27 cellular contexts compared by ENCODE assay signal in genomic region chr3:66642484-66642883, GRCh38.
"Had no signal": no experiment of that assay in that cellular context is flagged by ENCODE, and none has a peak within 500 bp of the region (broad histone marks: within the 10 kb centered on the region; RNA-seq: fewer than 3 reads in every experiment).

No MANE protein-coding gene starts in this region.

- ATAC-seq: activated naive CD8-positive, alpha-beta T cell treated with anti-CD3 and anti-CD28 coated beads, Interleukin-2, amount 50 U/mL, for 24 hours; activated T-cell treated with anti-CD3 and anti-CD28 coated beads, Interleukin-2, amount 50 U/mL, for 4 hours; left ventricle myocardium superior; right lobe of liver; stimulated activated effector memory CD8-positive, alpha-beta T cell treated with anti-CD3 and anti-CD28 coated beads, Interleukin-12 subunit alpha, Interleukin-12 subunit beta, amount 100 ng/mL, for 72 hours had no signal

- H3K27me3 Mint-ChIP-seq: activated naive CD4-positive, alpha-beta T cell treated with anti-CD3 and anti-CD28 coated beads, Interleukin-2, amount 50 U/mL, for 24 hours had no signal

- H3K27ac ChIP-seq: epithelial cell of prostate, esophagus squamous epithelium, right lobe of liver, thoracic aorta, upper lobe of left lung, vagina had no signal

- DNase-seq: activated CD4-positive, alpha-beta memory T cell treated with anti-CD3 and anti-CD28 coated beads for 36 hours; activated CD4-positive, alpha-beta T cell treated with anti-CD3 and anti-CD28 coated beads, Interleukin-2, amount 10 ng/mL, durations not matched to agents 24 days and 14 days; activated CD4-positive, CD25-positive, alpha-beta regulatory T cell treated with anti-CD3 and anti-CD28 coated beads, Interleukin-2, amount 50 U/mL, for 72 hours; activated naive CD8-positive, alpha-beta T cell treated with anti-CD3 and anti-CD28 coated beads, Interleukin-2, amount 50 U/mL, for 24 hours; activated T-cell treated with anti-CD3 and anti-CD28 coated beads, Interleukin-2, amount 50 U/mL, for 4 hours; amygdala; central memory CD4-positive, alpha-beta T cell; dermis blood vessel endothelial cell; effector CD4-positive, alpha-beta T cell; esophagus squamous epithelium; foreskin melanocyte; left ventricle myocardium superior; mammary epithelial cell; naive B cell; posterior cingulate gyrus; right lobe of liver; stimulated activated CD4-positive, alpha-beta T cell treated with anti-CD3 and anti-CD28 coated beads, Interleukin-12 subunit alpha, Interleukin-12 subunit beta, amount 100 ng/mL, for 4 hours; stimulated activated CD4-positive, alpha-beta T cell treated with anti-CD3 and anti-CD28 coated beads, Interleukin-4, amount 100 ng/mL, for 24 hours; T-helper 2 cell; upper lobe of left lung had no signal

- H3K4me3 ChIP-seq: esophagus squamous epithelium, right lobe of liver, thoracic aorta, upper lobe of left lung, vagina had no signal

- H3K4me1 Mint-ChIP-seq: stimulated activated effector memory CD8-positive, alpha-beta T cell treated with anti-CD3 and anti-CD28 coated beads, Interleukin-12 subunit alpha, Interleukin-12 subunit beta, amount 100 ng/mL, for 72 hours had no signal

- H3K9me3 Mint-ChIP-seq: activated CD4-positive, alpha-beta T cell treated with anti-CD3 and anti-CD28 coated beads, Interleukin-2, amount 10 ng/mL, durations not matched to agents 24 days and 14 days; activated naive CD4-positive, alpha-beta T cell treated with anti-CD3 and anti-CD28 coated beads, Interleukin-2, amount 50 U/mL, for 24 hours; activated T-helper 2 cell treated with anti-CD3 and anti-CD28 coated beads, Interferon-gamma antibody, Interleukin-2, Interleukin-4, amounts not matched to agents 10 μg/mL and 5 μg/mL and 100 μg/mL, durations not matched to agents 14 hours and 24 hours and 36 hours had no signal

- H3K36me3 Mint-ChIP-seq: naive B cell; stimulated activated effector memory CD8-positive, alpha-beta T cell treated with anti-CD3 and anti-CD28 coated beads, Interleukin-12 subunit alpha, Interleukin-12 subunit beta, amount 100 ng/mL, for 72 hours had no signal

- H3K4me3 Mint-ChIP-seq: activated CD4-positive, alpha-beta memory T cell treated with anti-CD3 and anti-CD28 coated beads for 36 hours; activated CD4-positive, alpha-beta T cell treated with anti-CD3 and anti-CD28 coated beads, Interleukin-2, amount 10 ng/mL, durations not matched to agents 24 days and 14 days; activated naive CD4-positive, alpha-beta T cell treated with anti-CD3 and anti-CD28 coated beads, Interleukin-2, amount 50 U/mL, for 24 hours; activated naive CD8-positive, alpha-beta T cell treated with anti-CD3 and anti-CD28 coated beads, Interleukin-2, amount 50 U/mL, for 24 hours; activated T-cell treated with anti-CD3 and anti-CD28 coated beads, Interleukin-2, amount 50 U/mL, for 4 hours; naive B cell; stimulated activated effector memory CD8-positive, alpha-beta T cell treated with anti-CD3 and anti-CD28 coated beads, Interleukin-12 subunit alpha, Interleukin-12 subunit beta, amount 100 ng/mL, for 72 hours; stimulated activated naive CD8-positive, alpha-beta T cell treated with anti-CD3 and anti-CD28 coated beads, Interleukin-15, Interleukin-2, amounts not matched to agents 100 ng/mL and 50 ng/mL, for 24 hours had no signal

- H3K27ac Mint-ChIP-seq: activated CD4-positive, alpha-beta memory T cell treated with anti-CD3 and anti-CD28 coated beads for 36 hours; activated CD4-positive, alpha-beta T cell treated with anti-CD3 and anti-CD28 coated beads, Interleukin-2, amount 10 ng/mL, durations not matched to agents 24 days and 14 days; activated naive CD4-positive, alpha-beta T cell treated with anti-CD3 and anti-CD28 coated beads, Interleukin-2, amount 50 U/mL, for 24 hours; activated naive CD8-positive, alpha-beta T cell treated with anti-CD3 and anti-CD28 coated beads, Interleukin-2, amount 50 U/mL, for 24 hours; activated T-helper 2 cell treated with anti-CD3 and anti-CD28 coated beads, Interferon-gamma antibody, Interleukin-2, Interleukin-4, amounts not matched to agents 10 μg/mL and 5 μg/mL and 100 μg/mL, durations not matched to agents 14 hours and 24 hours and 36 hours; naive B cell; stimulated activated effector memory CD8-positive, alpha-beta T cell treated with anti-CD3 and anti-CD28 coated beads, Interleukin-12 subunit alpha, Interleukin-12 subunit beta, amount 100 ng/mL, for 72 hours; stimulated activated naive CD8-positive, alpha-beta T cell treated with anti-CD3 and anti-CD28 coated beads, Interleukin-15, Interleukin-2, amounts not matched to agents 100 ng/mL and 50 ng/mL, for 24 hours had no signal

- H3K4me1 ChIP-seq: right lobe of liver, upper lobe of left lung, vagina had no signal

- H3K9me3 ChIP-seq: right lobe of liver, vagina had no signal

- H3K36me3 ChIP-seq: esophagus squamous epithelium, right lobe of liver, thoracic aorta, upper lobe of left lung, vagina had no signal
